9 cellular contexts compared by ENCODE assay signal in genomic region chr7:116784647-116785046, GRCh38.
"Had no signal": no experiment of that assay in that cellular context is flagged by ENCODE, and none has a peak within 500 bp of the region (broad histone marks: within the 10 kb centered on the region; RNA-seq: fewer than 3 reads in every experiment).

No MANE protein-coding gene starts in this region.

- ATAC-seq: GM23338, K562 had no signal

- H3K4me3 ChIP-seq: GM23338, K562 had no signal

- H3K27ac ChIP-seq: HL-60 had no signal

- H2AFZ ChIP-seq: GM23338 had no signal

- FAIRE-seq: H1, H54, K562 had no signal

- H3K4me2 ChIP-seq: GM23338 had no signal

- DNase-seq: H9, HCEC 1CT, IMR-90, KG1 had no signal
